Comparison of ENCODE assay signal across 1 cellular context in the genomic region with DNA sequence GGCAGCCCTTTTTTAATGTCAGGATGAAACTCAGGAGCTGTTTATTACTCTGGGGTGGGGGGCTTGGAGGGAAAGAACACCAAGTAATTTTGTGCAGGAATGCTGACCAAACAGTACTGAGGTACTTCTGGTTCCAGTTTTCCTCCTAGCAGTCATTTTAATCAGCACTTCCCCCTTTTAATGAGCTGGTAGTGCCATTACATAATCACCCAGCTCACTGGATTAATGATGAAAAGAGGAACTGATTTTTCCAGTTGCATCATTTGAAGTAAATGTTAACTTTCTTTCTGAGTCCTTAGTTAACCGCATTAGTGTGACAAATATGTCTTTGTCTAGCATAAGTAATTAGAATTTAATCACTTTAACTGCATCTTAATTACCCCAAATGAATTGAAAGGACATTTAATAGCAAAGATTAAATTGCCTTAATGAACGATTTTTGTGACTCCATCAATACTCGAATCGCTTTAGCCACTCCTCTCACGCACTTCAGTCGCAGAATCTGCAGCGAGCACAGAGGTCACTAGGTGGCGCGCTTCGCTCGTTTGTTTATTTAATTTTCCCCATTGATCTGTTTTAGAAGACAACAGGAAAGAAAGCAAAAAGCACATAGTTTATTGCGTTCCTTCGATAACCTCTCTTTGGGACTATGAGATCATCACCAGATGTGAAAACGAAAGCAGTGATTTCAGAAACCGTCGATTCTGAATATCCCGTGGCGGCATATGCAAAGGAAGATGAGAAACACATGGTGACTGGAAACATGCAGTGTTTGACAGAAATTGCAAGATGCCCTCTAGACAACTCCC.
TF ChIP-seq lines count a peak whose summit lies in the region.

No MANE protein-coding gene starts in this region.

TF ChIP-seq in H1, 55 proteins besides CTCF, POLR2A, EP300 and RAD21 (continued from another document):
- TF ChIP-seq, protein P1, sequence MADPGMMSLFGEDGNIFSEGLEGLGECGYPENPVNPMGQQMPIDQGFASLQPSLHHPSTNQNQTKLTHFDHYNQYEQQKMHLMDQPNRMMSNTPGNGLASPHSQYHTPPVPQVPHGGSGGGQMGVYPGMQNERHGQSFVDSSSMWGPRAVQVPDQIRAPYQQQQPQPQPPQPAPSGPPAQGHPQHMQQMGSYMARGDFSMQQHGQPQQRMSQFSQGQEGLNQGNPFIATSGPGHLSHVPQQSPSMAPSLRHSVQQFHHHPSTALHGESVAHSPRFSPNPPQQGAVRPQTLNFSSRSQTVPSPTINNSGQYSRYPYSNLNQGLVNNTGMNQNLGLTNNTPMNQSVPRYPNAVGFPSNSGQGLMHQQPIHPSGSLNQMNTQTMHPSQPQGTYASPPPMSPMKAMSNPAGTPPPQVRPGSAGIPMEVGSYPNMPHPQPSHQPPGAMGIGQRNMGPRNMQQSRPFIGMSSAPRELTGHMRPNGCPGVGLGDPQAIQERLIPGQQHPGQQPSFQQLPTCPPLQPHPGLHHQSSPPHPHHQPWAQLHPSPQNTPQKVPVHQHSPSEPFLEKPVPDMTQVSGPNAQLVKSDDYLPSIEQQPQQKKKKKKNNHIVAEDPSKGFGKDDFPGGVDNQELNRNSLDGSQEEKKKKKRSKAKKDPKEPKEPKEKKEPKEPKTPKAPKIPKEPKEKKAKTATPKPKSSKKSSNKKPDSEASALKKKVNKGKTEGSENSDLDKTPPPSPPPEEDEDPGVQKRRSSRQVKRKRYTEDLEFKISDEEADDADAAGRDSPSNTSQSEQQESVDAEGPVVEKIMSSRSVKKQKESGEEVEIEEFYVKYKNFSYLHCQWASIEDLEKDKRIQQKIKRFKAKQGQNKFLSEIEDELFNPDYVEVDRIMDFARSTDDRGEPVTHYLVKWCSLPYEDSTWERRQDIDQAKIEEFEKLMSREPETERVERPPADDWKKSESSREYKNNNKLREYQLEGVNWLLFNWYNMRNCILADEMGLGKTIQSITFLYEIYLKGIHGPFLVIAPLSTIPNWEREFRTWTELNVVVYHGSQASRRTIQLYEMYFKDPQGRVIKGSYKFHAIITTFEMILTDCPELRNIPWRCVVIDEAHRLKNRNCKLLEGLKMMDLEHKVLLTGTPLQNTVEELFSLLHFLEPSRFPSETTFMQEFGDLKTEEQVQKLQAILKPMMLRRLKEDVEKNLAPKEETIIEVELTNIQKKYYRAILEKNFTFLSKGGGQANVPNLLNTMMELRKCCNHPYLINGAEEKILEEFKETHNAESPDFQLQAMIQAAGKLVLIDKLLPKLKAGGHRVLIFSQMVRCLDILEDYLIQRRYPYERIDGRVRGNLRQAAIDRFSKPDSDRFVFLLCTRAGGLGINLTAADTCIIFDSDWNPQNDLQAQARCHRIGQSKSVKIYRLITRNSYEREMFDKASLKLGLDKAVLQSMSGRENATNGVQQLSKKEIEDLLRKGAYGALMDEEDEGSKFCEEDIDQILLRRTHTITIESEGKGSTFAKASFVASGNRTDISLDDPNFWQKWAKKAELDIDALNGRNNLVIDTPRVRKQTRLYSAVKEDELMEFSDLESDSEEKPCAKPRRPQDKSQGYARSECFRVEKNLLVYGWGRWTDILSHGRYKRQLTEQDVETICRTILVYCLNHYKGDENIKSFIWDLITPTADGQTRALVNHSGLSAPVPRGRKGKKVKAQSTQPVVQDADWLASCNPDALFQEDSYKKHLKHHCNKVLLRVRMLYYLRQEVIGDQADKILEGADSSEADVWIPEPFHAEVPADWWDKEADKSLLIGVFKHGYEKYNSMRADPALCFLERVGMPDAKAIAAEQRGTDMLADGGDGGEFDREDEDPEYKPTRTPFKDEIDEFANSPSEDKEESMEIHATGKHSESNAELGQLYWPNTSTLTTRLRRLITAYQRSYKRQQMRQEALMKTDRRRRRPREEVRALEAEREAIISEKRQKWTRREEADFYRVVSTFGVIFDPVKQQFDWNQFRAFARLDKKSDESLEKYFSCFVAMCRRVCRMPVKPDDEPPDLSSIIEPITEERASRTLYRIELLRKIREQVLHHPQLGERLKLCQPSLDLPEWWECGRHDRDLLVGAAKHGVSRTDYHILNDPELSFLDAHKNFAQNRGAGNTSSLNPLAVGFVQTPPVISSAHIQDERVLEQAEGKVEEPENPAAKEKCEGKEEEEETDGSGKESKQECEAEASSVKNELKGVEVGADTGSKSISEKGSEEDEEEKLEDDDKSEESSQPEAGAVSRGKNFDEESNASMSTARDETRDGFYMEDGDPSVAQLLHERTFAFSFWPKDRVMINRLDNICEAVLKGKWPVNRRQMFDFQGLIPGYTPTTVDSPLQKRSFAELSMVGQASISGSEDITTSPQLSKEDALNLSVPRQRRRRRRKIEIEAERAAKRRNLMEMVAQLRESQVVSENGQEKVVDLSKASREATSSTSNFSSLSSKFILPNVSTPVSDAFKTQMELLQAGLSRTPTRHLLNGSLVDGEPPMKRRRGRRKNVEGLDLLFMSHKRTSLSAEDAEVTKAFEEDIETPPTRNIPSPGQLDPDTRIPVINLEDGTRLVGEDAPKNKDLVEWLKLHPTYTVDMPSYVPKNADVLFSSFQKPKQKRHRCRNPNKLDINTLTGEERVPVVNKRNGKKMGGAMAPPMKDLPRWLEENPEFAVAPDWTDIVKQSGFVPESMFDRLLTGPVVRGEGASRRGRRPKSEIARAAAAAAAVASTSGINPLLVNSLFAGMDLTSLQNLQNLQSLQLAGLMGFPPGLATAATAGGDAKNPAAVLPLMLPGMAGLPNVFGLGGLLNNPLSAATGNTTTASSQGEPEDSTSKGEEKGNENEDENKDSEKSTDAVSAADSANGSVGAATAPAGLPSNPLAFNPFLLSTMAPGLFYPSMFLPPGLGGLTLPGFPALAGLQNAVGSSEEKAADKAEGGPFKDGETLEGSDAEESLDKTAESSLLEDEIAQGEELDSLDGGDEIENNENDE (IDR thresholded peaks at IDR 0.05; ENCODE audit: insufficient replicate concordance, low read length), result no peak
